Comparison of ENCODE assay signal across 1 cellular context in genomic region chr6:43635387-43636311, GRCh38.
TF ChIP-seq lines count a peak whose summit lies in the region.

A gene with protein sequence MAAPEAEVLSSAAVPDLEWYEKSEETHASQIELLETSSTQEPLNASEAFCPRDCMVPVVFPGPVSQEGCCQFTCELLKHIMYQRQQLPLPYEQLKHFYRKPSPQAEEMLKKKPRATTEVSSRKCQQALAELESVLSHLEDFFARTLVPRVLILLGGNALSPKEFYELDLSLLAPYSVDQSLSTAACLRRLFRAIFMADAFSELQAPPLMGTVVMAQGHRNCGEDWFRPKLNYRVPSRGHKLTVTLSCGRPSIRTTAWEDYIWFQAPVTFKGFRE (plus strand): TSS chr6:43635840. CDS start chr6:43635876, 36 bp downstream.

TF ChIP-seq in WTC11, 78 proteins besides CTCF, POLR2A, EP300 and RAD21 (continued from another document):
- TF ChIP-seq, protein P1, sequence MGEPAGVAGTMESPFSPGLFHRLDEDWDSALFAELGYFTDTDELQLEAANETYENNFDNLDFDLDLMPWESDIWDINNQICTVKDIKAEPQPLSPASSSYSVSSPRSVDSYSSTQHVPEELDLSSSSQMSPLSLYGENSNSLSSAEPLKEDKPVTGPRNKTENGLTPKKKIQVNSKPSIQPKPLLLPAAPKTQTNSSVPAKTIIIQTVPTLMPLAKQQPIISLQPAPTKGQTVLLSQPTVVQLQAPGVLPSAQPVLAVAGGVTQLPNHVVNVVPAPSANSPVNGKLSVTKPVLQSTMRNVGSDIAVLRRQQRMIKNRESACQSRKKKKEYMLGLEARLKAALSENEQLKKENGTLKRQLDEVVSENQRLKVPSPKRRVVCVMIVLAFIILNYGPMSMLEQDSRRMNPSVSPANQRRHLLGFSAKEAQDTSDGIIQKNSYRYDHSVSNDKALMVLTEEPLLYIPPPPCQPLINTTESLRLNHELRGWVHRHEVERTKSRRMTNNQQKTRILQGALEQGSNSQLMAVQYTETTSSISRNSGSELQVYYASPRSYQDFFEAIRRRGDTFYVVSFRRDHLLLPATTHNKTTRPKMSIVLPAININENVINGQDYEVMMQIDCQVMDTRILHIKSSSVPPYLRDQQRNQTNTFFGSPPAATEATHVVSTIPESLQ (CRISPR knock-in tag; IDR thresholded peaks at IDR 0.05) = no peak
